Comparison of ENCODE assay signal across 3 cellular contexts in genomic region chr2:66641685-66642084, GRCh38.
"Had no signal": no experiment of that assay in that cellular context is flagged by ENCODE, and none has a peak within 500 bp of the region (broad histone marks: within the 10 kb centered on the region; RNA-seq: fewer than 3 reads in every experiment).

No MANE protein-coding gene starts in this region.

- ATAC-seq: GM12878 had no signal

- DNase-seq: GDM1, GF-D8 had no signal

- H3K4me3 ChIP-seq: GM12878 had no signal
